23 cellular contexts compared by ENCODE assay signal in genomic region chr6:29531668-29532067, GRCh38. TPM values are rescaled to one million over a fixed set of nuclear protein-coding genes. Genes with fewer than 3 reads are reported as not detected.
A peak's percentile ranks its signal among the peaks of the same experiment; 100 is the strongest.
DNase-seq lines count a peak whose midpoint lies in the region; ATAC-seq and TF ChIP-seq lines count a peak whose summit lies in the region.
"Had no signal": no experiment of that assay in that cellular context is flagged by ENCODE, and none has a peak within 500 bp of the region (broad histone marks: within the 10 kb centered on the region; RNA-seq: fewer than 3 reads in every experiment).

No MANE protein-coding gene starts in this region.

- BruUV-seq in MCF 10A (replicated peaks; lab: Mats Ljungman, UMichigan): no TSS peak

- H3K27me3 ChIP-seq in breast epithelium: no peaks in the 10 kb centered on the region
- H3K27me3 ChIP-seq: right lobe of liver, testis had no signal

- TF ChIP-seq CTCF in MCF 10A (IDR thresholded peaks at IDR 0.05; ENCODE audit: unreplicated experiment) (no peak), breast epithelium (IDR thresholded peaks at IDR 0.05) (no peak), chondrocyte (IDR thresholded peaks at IDR 0.05) (no peak)

- H3K36me3 Mint-ChIP-seq in MCF 10A (ENCODE audit: insufficient read depth, unreplicated experiment) (no peaks in the 10 kb centered on the region), chondrocyte (ENCODE audit: low read depth) (no peaks in the 10 kb centered on the region)

- H3K27ac Mint-ChIP-seq in MCF 10A (ENCODE audit: low read depth, unreplicated experiment) (no peak overlapping the region), chondrocyte (ENCODE audit: unreplicated experiment) (no peak overlapping the region)
- H3K27ac Mint-ChIP-seq: activated T-helper 2 cell treated with anti-CD3 and anti-CD28 coated beads, Interferon-gamma antibody, Interleukin-2, Interleukin-4, amounts not matched to agents 10 μg/mL and 5 μg/mL and 100 μg/mL, durations not matched to agents 14 hours and 24 hours and 36 hours had no signal

- no peak for TF ChIP-seq POLR2A in breast epithelium (IDR thresholded peaks at IDR 0.05)

- no peaks in the 10 kb centered on the region for H3K9me3 Mint-ChIP-seq in MCF 10A (ENCODE audit: unreplicated experiment)
- H3K9me3 Mint-ChIP-seq in chondrocyte (ENCODE audit: low read depth): no peaks in the 10 kb centered on the region
- H3K9me3 Mint-ChIP-seq: activated T-helper 2 cell treated with anti-CD3 and anti-CD28 coated beads, Interferon-gamma antibody, Interleukin-2, Interleukin-4, amounts not matched to agents 10 μg/mL and 5 μg/mL and 100 μg/mL, durations not matched to agents 14 hours and 24 hours and 36 hours had no signal

- CTCF ChIA-PET in MCF 10A (lab: Yijun Ruan, JAX): interaction anchor here (0.6 kb wide), 1 partner anchor 292 kb away, joined by 3 read pairs; no protein-coding TSS in a partner anchor

- H3K4me3 Mint-ChIP-seq in MCF 10A (ENCODE audit: unreplicated experiment) (no peak overlapping the region), chondrocyte (ENCODE audit: unreplicated experiment) (no peak overlapping the region)

- ATAC-seq in HG03095 (IDR thresholded peaks at IDR 0.05; ENCODE audit: unreplicated experiment): peak; percentile 55
- ATAC-seq in stimulated activated naive CD8-positive, alpha-beta T cell treated with anti-CD3 and anti-CD28 coated beads, Interleukin-15, Interleukin-2, amounts not matched to agents 100 U/mL and 50 U/mL, for 24 hours: peak; percentile 84
- ATAC-seq in GM19467 (IDR thresholded peaks at IDR 0.05; ENCODE audit: unreplicated experiment): no peak
- ATAC-seq: left lobe of liver, Panc1, right lobe of liver, SK-N-SH treated with all-trans-retinoic acid at 6 μM for 48 hours had no signal

- H3K27me3 Mint-ChIP-seq in MCF 10A (ENCODE audit: insufficient read depth, unreplicated experiment): peaks cover 9% of the 10 kb centered on the region
- peaks cover 2% of the 10 kb centered on the region for H3K27me3 Mint-ChIP-seq in chondrocyte (ENCODE audit: low read depth)

- H3K4me1 Mint-ChIP-seq in MCF 10A (ENCODE audit: insufficient read depth, unreplicated experiment) (peaks cover 6% of the 10 kb centered on the region), chondrocyte (ENCODE audit: low read depth) (no peaks in the 10 kb centered on the region)

- H3K36me3 ChIP-seq in breast epithelium: no peaks in the 10 kb centered on the region
- H3K36me3 ChIP-seq: right lobe of liver had no signal

- H3K4me3 ChIP-seq in breast epithelium: no peak overlapping the region
- H3K4me3 ChIP-seq: right lobe of liver, testis had no signal

- no peaks in the 10 kb centered on the region for H3K4me1 ChIP-seq in breast epithelium
- H3K4me1 ChIP-seq: Caco-2, right lobe of liver, testis had no signal

- POLR2A ChIA-PET in MCF 10A (lab: Yijun Ruan, JAX): no interaction called here

- peak; percentile 19 for DNase-seq in MCF 10A (ENCODE audit: unreplicated experiment)
- DNase-seq in breast epithelium (ENCODE audit: low spot score in 2 of 2): no peak
- DNase-seq in chondrocyte (ENCODE audit: low spot score): peak; percentile 39
- DNase-seq in stimulated activated naive CD8-positive, alpha-beta T cell treated with anti-CD3 and anti-CD28 coated beads, Interleukin-15, Interleukin-2, amounts not matched to agents 100 U/mL and 50 U/mL, for 24 hours: peak; percentile 36
- DNase-seq in NCI-H2171 treated with DMSO at 0.1 percent for 48 hours (lab: John Stamatoyannopoulos, UW): no peak
- DNase-seq in NCI-H1694 (lab: John Stamatoyannopoulos, UW): no peak
- DNase-seq: Caco-2, Karpas-422, NCI-H2171, NCI-H82, right lobe of liver, T1000, testis had no signal

- no peak overlapping the region for H3K27ac ChIP-seq in breast epithelium
- H3K27ac ChIP-seq: right lobe of liver, testis had no signal

- no peaks in the 10 kb centered on the region for H3K9me3 ChIP-seq in breast epithelium
- H3K9me3 ChIP-seq: Caco-2, right lobe of liver, testis had no signal

- intact Hi-C loops in MCF 10A (cut with micrococcal nuclease): no loop called here
- intact Hi-C loops in breast epithelium (cut with DNase I; ENCODE audit: low total_unique reads): no loop called here

RNA-seq across cellular contexts. Expression of gene UBD, which starts 27.9 kb away (rescaled TPM):
- total RNA-seq in MCF 10A (2022): not detected in 2 replicates
- total RNA-seq in breast epithelium: 1 to 10 TPM in 2 of 3 donors, under 1 TPM in 1; 0.80 to 2.9 (median 2.0) TPM
- total RNA-seq in chondrocyte: not detected in 3 replicates
- total RNA-seq: frontal cortex, osteoblast had no signal

RNA-seq across cellular contexts. Expression of gene MAS1L, which starts 43.9 kb away (rescaled TPM):
- total RNA-seq in MCF 10A (2022) (not detected in 2 replicates), breast epithelium (under 1 TPM in 1 of 3 donors, not detected in 2; 0.48 TPM), chondrocyte (not detected in 3 replicates)
- total RNA-seq: activated T-helper 2 cell treated with anti-CD3 and anti-CD28 coated beads, Interferon-gamma antibody, Interleukin-2, Interleukin-4, amounts not matched to agents 10 μg/mL and 5 μg/mL and 100 μg/mL, durations not matched to agents 14 hours and 24 hours and 36 hours; Caco-2; endothelial cell of umbilical vein; frontal cortex; G401; left lobe of liver; osteoblast; right lobe of liver; testis had no signal

RNA-seq across cellular contexts. Expression of gene OR2H2, which starts 53.3 kb away (rescaled TPM):
- total RNA-seq in MCF 10A (2022) (not detected in 2 replicates), breast epithelium (not detected), chondrocyte (not detected in 3 replicates)
- total RNA-seq: activated T-helper 2 cell treated with anti-CD3 and anti-CD28 coated beads, Interferon-gamma antibody, Interleukin-2, Interleukin-4, amounts not matched to agents 10 μg/mL and 5 μg/mL and 100 μg/mL, durations not matched to agents 14 hours and 24 hours and 36 hours; Caco-2; endothelial cell of umbilical vein; frontal cortex; G401; left lobe of liver; osteoblast; right lobe of liver had no signal

Comparison
In these comparisons a context has a peak if more than half of its experiments do, and no peak if none do; other contexts are left out.
1. DNase-seq: peak in MCF 10A (single experiment), chondrocyte (single experiment) and stimulated activated naive CD8-positive, alpha-beta T cell treated with anti-CD3 and anti-CD28 coated beads, Interleukin-15, Interleukin-2, amounts not matched to agents 100 U/mL and 50 U/mL, for 24 hours (single experiment); none in breast epithelium (0 of 2), NCI-H2171 treated with DMSO at 0.1 percent for 48 hours (single experiment) and NCI-H1694 (single experiment).